1 cellular context compared by ENCODE assay signal in genomic region chr21:32457962-32458361, GRCh38.
TF ChIP-seq lines count a peak whose summit lies in the region.

No MANE protein-coding gene starts in this region.

TF ChIP-seq in A549, 52 proteins besides CTCF, POLR2A, EP300 and RAD21:
- TF ChIP-seq HDAC2 (IDR thresholded peaks at IDR 0.05) (no peak), HOXB5 (CRISPR knock-in tag; IDR thresholded peaks at IDR 0.05) (no peak), HOXB13 (CRISPR knock-in tag; IDR thresholded peaks at IDR 0.05; ENCODE audit: low read depth) (no peak), SREBF2 (IDR thresholded peaks at IDR 0.05) (no peak), CEBPB (IDR thresholded peaks at IDR 0.05) (no peak), TFCP2L1 (CRISPR knock-in tag; IDR thresholded peaks at IDR 0.05) (no peak), POLR2AphosphoS2 (conservative IDR thresholded peaks at IDR 0.05; ENCODE audit: low read length) (no peak), ZNF302 (CRISPR knock-in tag; IDR thresholded peaks at IDR 0.05) (no peak), EHF (CRISPR knock-in tag; IDR thresholded peaks at IDR 0.05) (no peak), BHLHE40 (IDR thresholded peaks at IDR 0.05; ENCODE audit: low read depth, low read length) (no peak), KDM5A (IDR thresholded peaks at IDR 0.05) (no peak), CHD2 (IDR thresholded peaks at IDR 0.05; ENCODE audit: low read length, partially characterized antibody) (no peak), ZFP36 (IDR thresholded peaks at IDR 0.05; ENCODE audit: borderline replicate concordance, partially characterized antibody) (no peak), TP53 (CRISPR knock-in tag; IDR thresholded peaks at IDR 0.05) (no peak), PBX3 (IDR thresholded peaks at IDR 0.05) (no peak), EHMT2 (IDR thresholded peaks at IDR 0.05; ENCODE audit: low read depth) (no peak), RNF2 (IDR thresholded peaks at IDR 0.05; ENCODE audit: borderline replicate concordance, low read depth) (no peak), JUNB (IDR thresholded peaks at IDR 0.05) (no peak), PHF8 (IDR thresholded peaks at IDR 0.05; ENCODE audit: borderline replicate concordance, low read depth) (no peak), CHD4 (IDR thresholded peaks at IDR 0.05; ENCODE audit: borderline replicate concordance) (no peak)
